10 cellular contexts compared by ENCODE assay signal in genomic region chr21:29075706-29076447, GRCh38. TPM values are rescaled to one million over a fixed set of nuclear protein-coding genes. Genes with fewer than 3 reads are reported as not detected.
A peak's percentile ranks its signal among the peaks of the same experiment; 100 is the strongest.
DNase-seq lines count a peak whose midpoint lies in the region; ATAC-seq lines count a peak whose summit lies in the region.
"Had no signal": no experiment of that assay in that cellular context is flagged by ENCODE, and none has a peak within 500 bp of the region (broad histone marks: within the 10 kb centered on the region; RNA-seq: fewer than 3 reads in every experiment).

No MANE protein-coding gene starts in this region.

- no peaks in the 10 kb centered on the region for H3K27me3 Mint-ChIP-seq in CD4-positive, alpha-beta memory T cell
- no peaks in the 10 kb centered on the region for H3K27me3 Mint-ChIP-seq in activated T-helper 2 cell treated with anti-CD3 and anti-CD28 coated beads, Interferon-gamma antibody, Interleukin-2, Interleukin-4, amounts not matched to agents 10 μg/mL and 5 μg/mL and 100 μg/mL, durations not matched to agents 14 hours and 24 hours and 36 hours (ENCODE audit: low read depth)
- no peaks in the 10 kb centered on the region for H3K27me3 Mint-ChIP-seq in naive thymus-derived CD4-positive, alpha-beta T cell

- no peak overlapping the region for H3K4me3 ChIP-seq in CD4-positive, alpha-beta memory T cell (ENCODE audit: low read length in 2 of 2)
- H3K4me3 ChIP-seq in naive thymus-derived CD4-positive, alpha-beta T cell (ENCODE audit: low read length): no peak overlapping the region
- H3K4me3 ChIP-seq: SK-N-MC had no signal

- POLR2A ChIA-PET in CD4-positive, alpha-beta memory T cell (lab: Charles Lee; ENCODE audit: partially characterized antibody): interaction anchor here (0.5 to 5.3 kb wide), 7 partner anchors 52 to 224 kb away, joined by 3 to 42 read pairs (median 27); partner anchors contain the start of genes BACH1, LTN1 and USP16
- POLR2A ChIA-PET in naive thymus-derived CD4-positive, alpha-beta T cell (lab: Charles Lee): interaction anchor here (0.7 to 9.4 kb wide), 11 partner anchors 32 to 374 kb away, joined by 3 to 103 read pairs (median 4); partner anchors contain the start of genes BACH1, LTN1, RWDD2B and USP16

- CTCF ChIA-PET in CD4-positive, alpha-beta memory T cell (lab: Charles Lee; ENCODE audit: partially characterized antibody): interaction anchor here (0.7 to 2.4 kb wide), 9 partner anchors 13 to 330 kb away, joined by 3 to 8 read pairs (median 3); partner anchors contain the start of gene USP16
- CTCF ChIA-PET in naive thymus-derived CD4-positive, alpha-beta T cell (lab: Charles Lee): interaction anchor here (1.3 to 1.5 kb wide), 2 partner anchors 12 to 52 kb away, joined by 4 to 5 read pairs; partner anchors contain the start of gene USP16

- peaks cover 0 to 3% (median 0%) of the 10 kb centered on the region in 8 donors for H3K9me3 Mint-ChIP-seq in CD4-positive, alpha-beta memory T cell
- H3K9me3 Mint-ChIP-seq in activated T-helper 2 cell treated with anti-CD3 and anti-CD28 coated beads, Interferon-gamma antibody, Interleukin-2, Interleukin-4, amounts not matched to agents 10 μg/mL and 5 μg/mL and 100 μg/mL, durations not matched to agents 14 hours and 24 hours and 36 hours: no peaks in the 10 kb centered on the region
- peaks cover 0 to 11% (median 0%) of the 10 kb centered on the region in 11 donors for H3K9me3 Mint-ChIP-seq in naive thymus-derived CD4-positive, alpha-beta T cell

- DNase-seq in CD4-positive, alpha-beta memory T cell: no peak
- DNase-seq in HPDE6-E6E7 (ENCODE audit: extremely low spot score) (peak; percentile 58), cerebellum (ENCODE audit: low spot score) (no peak), NCI-H1092 (lab: John Stamatoyannopoulos, UW) (no peak), amygdala (lab: John Stamatoyannopoulos, UW) (no peak), T-helper 9 cell (no peak)
- no peak for DNase-seq in activated T-helper 2 cell treated with anti-CD3 and anti-CD28 coated beads, Interferon-gamma antibody, Interleukin-2, Interleukin-4, amounts not matched to agents 10 μg/mL and 5 μg/mL and 100 μg/mL, durations not matched to agents 14 hours and 24 hours and 36 hours (ENCODE audit: low spot score)
- DNase-seq in naive thymus-derived CD4-positive, alpha-beta T cell: no peak

- intact Hi-C loops in CD4-positive, alpha-beta memory T cell (cut with micrococcal nuclease): loop anchor here (5.0 kb wide), 1 partner anchor 371 kb away; no protein-coding TSS in a partner anchor
- intact Hi-C loops in activated T-helper 2 cell treated with anti-CD3 and anti-CD28 coated beads, Interferon-gamma antibody, Interleukin-2, Interleukin-4, amounts not matched to agents 10 μg/mL and 5 μg/mL and 100 μg/mL, durations not matched to agents 14 hours and 24 hours and 36 hours (cut with micrococcal nuclease): loop anchor here (5.0 kb wide), 1 partner anchor 121 kb away; no protein-coding TSS in a partner anchor
- intact Hi-C loops in naive thymus-derived CD4-positive, alpha-beta T cell (cut with micrococcal nuclease): no loop called here

- peaks cover 38 to 81% (median 58%) of the 10 kb centered on the region in 4 donors for H3K4me1 Mint-ChIP-seq in CD4-positive, alpha-beta memory T cell
- peaks cover 58% of the 10 kb centered on the region for H3K4me1 Mint-ChIP-seq in activated T-helper 2 cell treated with anti-CD3 and anti-CD28 coated beads, Interferon-gamma antibody, Interleukin-2, Interleukin-4, amounts not matched to agents 10 μg/mL and 5 μg/mL and 100 μg/mL, durations not matched to agents 14 hours and 24 hours and 36 hours (ENCODE audit: low read depth)
- peaks cover 38 to 87% (median 81%) of the 10 kb centered on the region in 7 donors for H3K4me1 Mint-ChIP-seq in naive thymus-derived CD4-positive, alpha-beta T cell

- no peaks in the 10 kb centered on the region for H3K36me3 ChIP-seq in CD4-positive, alpha-beta memory T cell (ENCODE audit: insufficient read depth, low read length)
- H3K36me3 ChIP-seq in naive thymus-derived CD4-positive, alpha-beta T cell (ENCODE audit: control insufficient read depth in 2 of 3, insufficient read depth in 3 of 3, low read length in 3 of 3): peaks cover 0 to 5% (median 0%) of the 10 kb centered on the region in 3 experiments
- H3K36me3 ChIP-seq: upper lobe of left lung had no signal

- no peak overlapping the region for H3K27ac ChIP-seq in CD4-positive, alpha-beta memory T cell (ENCODE audit: low read depth, low read length)
- H3K27ac ChIP-seq in naive thymus-derived CD4-positive, alpha-beta T cell (ENCODE audit: low read depth, low read length): no peak overlapping the region
- H3K27ac ChIP-seq: SK-N-MC had no signal

- no peak for ATAC-seq in naive thymus-derived CD4-positive, alpha-beta T cell

- H3K27ac Mint-ChIP-seq in CD4-positive, alpha-beta memory T cell: peak overlapping the region in 6 of 7 donors; percentile 53 to 90 (median 82)
- peak overlapping the region; percentile 91 for H3K27ac Mint-ChIP-seq in activated T-helper 2 cell treated with anti-CD3 and anti-CD28 coated beads, Interferon-gamma antibody, Interleukin-2, Interleukin-4, amounts not matched to agents 10 μg/mL and 5 μg/mL and 100 μg/mL, durations not matched to agents 14 hours and 24 hours and 36 hours
- peak overlapping the region; percentile 79 to 98 (median 92) for H3K27ac Mint-ChIP-seq in naive thymus-derived CD4-positive, alpha-beta T cell

- peaks cover 53% of the 10 kb centered on the region for H3K4me1 ChIP-seq in CD4-positive, alpha-beta memory T cell (ENCODE audit: insufficient read depth, low read length)
- H3K4me1 ChIP-seq in naive thymus-derived CD4-positive, alpha-beta T cell (ENCODE audit: control insufficient read depth in 2 of 2, insufficient read depth in 2 of 2, low read length in 2 of 2): peaks cover 43 to 47% of the 10 kb centered on the region in 2 donors

- peak overlapping the region in 4 of 8 donors; percentile 30 to 82 (median 56) for H3K4me3 Mint-ChIP-seq in CD4-positive, alpha-beta memory T cell
- peak overlapping the region; percentile 82 for H3K4me3 Mint-ChIP-seq in activated T-helper 2 cell treated with anti-CD3 and anti-CD28 coated beads, Interferon-gamma antibody, Interleukin-2, Interleukin-4, amounts not matched to agents 10 μg/mL and 5 μg/mL and 100 μg/mL, durations not matched to agents 14 hours and 24 hours and 36 hours (ENCODE audit: low read depth)
- H3K4me3 Mint-ChIP-seq in naive thymus-derived CD4-positive, alpha-beta T cell: peak overlapping the region in 9 of 10 donors; percentile 29 to 90 (median 85)

- H3K9me3 ChIP-seq in CD4-positive, alpha-beta memory T cell (ENCODE audit: control insufficient read depth in 1 of 2, low read length in 2 of 2): no peaks in the 10 kb centered on the region
- no peaks in the 10 kb centered on the region for H3K9me3 ChIP-seq in naive thymus-derived CD4-positive, alpha-beta T cell (ENCODE audit: control insufficient read depth in 2 of 3, low read length in 3 of 3)
- H3K9me3 ChIP-seq: upper lobe of left lung had no signal

- no peaks in the 10 kb centered on the region for H3K27me3 ChIP-seq in CD4-positive, alpha-beta memory T cell (ENCODE audit: insufficient read depth, low read length)
- no peaks in the 10 kb centered on the region for H3K27me3 ChIP-seq in naive thymus-derived CD4-positive, alpha-beta T cell (ENCODE audit: control insufficient read depth in 2 of 2, insufficient read depth in 2 of 2, low read length in 2 of 2)
- H3K27me3 ChIP-seq: upper lobe of left lung had no signal

- H3K36me3 Mint-ChIP-seq in CD4-positive, alpha-beta memory T cell: peaks cover 3 to 17% of the 10 kb centered on the region in 2 donors
- H3K36me3 Mint-ChIP-seq in activated T-helper 2 cell treated with anti-CD3 and anti-CD28 coated beads, Interferon-gamma antibody, Interleukin-2, Interleukin-4, amounts not matched to agents 10 μg/mL and 5 μg/mL and 100 μg/mL, durations not matched to agents 14 hours and 24 hours and 36 hours (ENCODE audit: low read depth): peaks cover 33% of the 10 kb centered on the region
- H3K36me3 Mint-ChIP-seq in naive thymus-derived CD4-positive, alpha-beta T cell: peaks cover 0 to 18% (median 7%) of the 10 kb centered on the region in 5 donors

RNA-seq across cellular contexts. Expression of gene CCT8, which starts 2.4 kb away (rescaled TPM):
- total RNA-seq in CD4-positive, alpha-beta memory T cell: 100 to 1,000 TPM; 109 to 114 TPM
- 100 to 1,000 TPM; 130 to 173 TPM for polyA plus RNA-seq in CD4-positive, alpha-beta memory T cell
- 366 and 387 TPM in 2 replicates for total RNA-seq in activated T-helper 2 cell treated with anti-CD3 and anti-CD28 coated beads, Interferon-gamma antibody, Interleukin-2, Interleukin-4, amounts not matched to agents 10 μg/mL and 5 μg/mL and 100 μg/mL, durations not matched to agents 14 hours and 24 hours and 36 hours
- total RNA-seq in naive thymus-derived CD4-positive, alpha-beta T cell: 100 to 1,000 TPM in 4 of 5 experiments, 10 to 100 TPM in 1; 87.6 to 223 (median 126) TPM
- 100 to 1,000 TPM; 121 to 185 TPM for polyA plus RNA-seq in naive thymus-derived CD4-positive, alpha-beta T cell
- total RNA-seq in cerebellum: 103 TPM

RNA-seq across cellular contexts. Expression of gene USP16, which starts 51.4 kb away (rescaled TPM):
- 10 to 100 TPM; 53.5 to 57.2 TPM for total RNA-seq in CD4-positive, alpha-beta memory T cell
- 10 to 100 TPM; 19.6 to 39.8 TPM for polyA plus RNA-seq in CD4-positive, alpha-beta memory T cell
- total RNA-seq in activated T-helper 2 cell treated with anti-CD3 and anti-CD28 coated beads, Interferon-gamma antibody, Interleukin-2, Interleukin-4, amounts not matched to agents 10 μg/mL and 5 μg/mL and 100 μg/mL, durations not matched to agents 14 hours and 24 hours and 36 hours: 40.9 and 44.1 TPM in 2 replicates
- total RNA-seq in naive thymus-derived CD4-positive, alpha-beta T cell: 10 to 100 TPM; 40.9 to 84.3 (median 62.7) TPM
- polyA plus RNA-seq in naive thymus-derived CD4-positive, alpha-beta T cell: 10 to 100 TPM; 17.9 to 19.1 TPM
- 27.5 TPM for total RNA-seq in cerebellum

RNA-seq across cellular contexts. Expression of gene MAP3K7CL, which starts 54.6 kb away (rescaled TPM):
- total RNA-seq in CD4-positive, alpha-beta memory T cell: 10 to 100 TPM; 10.1 to 10.3 TPM
- 1 to 10 TPM; 2.8 to 4.7 TPM for polyA plus RNA-seq in CD4-positive, alpha-beta memory T cell
- 3.3 and 3.9 TPM in 2 replicates for total RNA-seq in activated T-helper 2 cell treated with anti-CD3 and anti-CD28 coated beads, Interferon-gamma antibody, Interleukin-2, Interleukin-4, amounts not matched to agents 10 μg/mL and 5 μg/mL and 100 μg/mL, durations not matched to agents 14 hours and 24 hours and 36 hours
- total RNA-seq in naive thymus-derived CD4-positive, alpha-beta T cell: 10 to 100 TPM in 2 of 5 experiments, 1 to 10 TPM in 3; 2.7 to 11.6 (median 7.1) TPM
- polyA plus RNA-seq in naive thymus-derived CD4-positive, alpha-beta T cell: 1 to 10 TPM; 5.9 to 6.8 TPM
- 2.5 TPM for total RNA-seq in cerebellum

RNA-seq across cellular contexts. Expression of gene RWDD2B, which starts 56.7 kb away (rescaled TPM):
- total RNA-seq in CD4-positive, alpha-beta memory T cell: 1 to 10 TPM; 5.6 to 6.2 TPM
- 1 to 10 TPM; 8.8 to 9.8 TPM for polyA plus RNA-seq in CD4-positive, alpha-beta memory T cell
- 9.2 and 9.4 TPM in 2 replicates for total RNA-seq in activated T-helper 2 cell treated with anti-CD3 and anti-CD28 coated beads, Interferon-gamma antibody, Interleukin-2, Interleukin-4, amounts not matched to agents 10 μg/mL and 5 μg/mL and 100 μg/mL, durations not matched to agents 14 hours and 24 hours and 36 hours
- total RNA-seq in naive thymus-derived CD4-positive, alpha-beta T cell: 1 to 10 TPM; 3.6 to 8.1 (median 4.3) TPM
- polyA plus RNA-seq in naive thymus-derived CD4-positive, alpha-beta T cell: 10 to 100 TPM in 1 of 2 donors, 1 to 10 TPM in 1; 9.4 to 14.1 TPM
- 8.0 TPM for total RNA-seq in cerebellum

Comparison
In these comparisons a context has a peak if more than half of its experiments do, and no peak if none do; other contexts are left out.
1. intact Hi-C loops: an anchor here in CD4-positive, alpha-beta memory T cell (5.0 kb wide) and activated T-helper 2 cell treated with anti-CD3 and anti-CD28 coated beads, Interferon-gamma antibody, Interleukin-2, Interleukin-4, amounts not matched to agents 10 μg/mL and 5 μg/mL and 100 μg/mL, durations not matched to agents 14 hours and 24 hours and 36 hours (5.0 kb wide); none called in naive thymus-derived CD4-positive, alpha-beta T cell.